In genomic region chr1:71296551-71296950, GRCh38 we compare ENCODE assay signal across 13 cellular contexts.
"Had no signal": no experiment of that assay in that cellular context is flagged by ENCODE, and none has a peak within 500 bp of the region (broad histone marks: within the 10 kb centered on the region; RNA-seq: fewer than 3 reads in every experiment).

No MANE protein-coding gene starts in this region.

- H3K27ac ChIP-seq: heart left ventricle, left ventricle myocardium inferior, psoas muscle, sigmoid colon, suprapubic skin had no signal

- H3K9me3 ChIP-seq: heart left ventricle, left ventricle myocardium inferior, psoas muscle, sigmoid colon, suprapubic skin had no signal

- ATAC-seq: heart left ventricle; psoas muscle; stimulated activated naive CD8-positive, alpha-beta T cell treated with anti-CD3 and anti-CD28 coated beads, Interleukin-15, Interleukin-2, amounts not matched to agents 100 U/mL and 50 U/mL, for 24 hours had no signal

- H3K4me3 ChIP-seq: heart left ventricle, left ventricle myocardium inferior, psoas muscle, sigmoid colon, suprapubic skin had no signal

- DNase-seq: activated B cell treated with CpG ODN at 0.5 μM for 24 hours; activated naive CD4-positive, alpha-beta T cell treated with anti-CD3 and anti-CD28 coated beads, Interleukin-2, amount 10 ng/mL, durations not matched to agents 7 days and 5 days; cerebellar nuclear complex; endodermal cell; heart left ventricle; left ventricle myocardium inferior; mesenchymal stem cell; nephron progenitor cell; psoas muscle; sigmoid colon; stimulated activated CD4-positive, alpha-beta T cell treated with anti-CD3 and anti-CD28 coated beads, Interleukin-2, amount 100 ng/mL, for 48 hours; stimulated activated naive CD8-positive, alpha-beta T cell treated with anti-CD3 and anti-CD28 coated beads, Interleukin-15, Interleukin-2, amounts not matched to agents 100 U/mL and 50 U/mL, for 24 hours had no signal

- H3K27me3 ChIP-seq: heart left ventricle, sigmoid colon, suprapubic skin had no signal

- H3K36me3 ChIP-seq: heart left ventricle, left ventricle myocardium inferior, sigmoid colon, suprapubic skin had no signal

- H3K4me1 ChIP-seq: heart left ventricle, left ventricle myocardium inferior, psoas muscle, sigmoid colon had no signal
